Comparison of ENCODE assay signal across 1 cellular context in the genomic region with DNA sequence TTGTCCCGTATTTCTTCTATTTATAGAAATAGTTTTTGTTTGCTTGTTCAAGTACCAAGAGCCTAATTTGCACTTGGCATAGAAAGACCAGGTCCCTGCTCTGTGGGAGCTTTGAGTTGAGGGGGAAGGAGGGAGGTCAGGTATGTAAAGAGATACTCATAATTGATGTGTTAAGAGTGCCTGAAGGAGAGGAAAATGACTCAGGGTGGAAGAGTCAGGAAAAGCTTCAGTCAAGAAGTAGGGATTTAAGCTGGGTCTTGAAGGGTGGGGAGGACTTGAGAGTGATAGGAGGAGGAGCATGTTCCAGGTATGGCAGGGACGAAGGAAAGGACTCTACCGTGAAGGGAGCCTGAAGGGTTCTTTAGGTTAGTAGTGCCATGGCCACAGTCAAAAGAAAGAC.
TF ChIP-seq lines count a peak whose summit lies in the region.

No MANE protein-coding gene starts in this region.

TF ChIP-seq in WTC11, 78 proteins besides CTCF, POLR2A, EP300 and RAD21 (continued from another document):
- no peak for TF ChIP-seq ARID4B (CRISPR knock-in tag; IDR thresholded peaks at IDR 0.05; ENCODE audit: borderline replicate concordance)
- no peak for TF ChIP-seq E2F5 (CRISPR knock-in tag; IDR thresholded peaks at IDR 0.05)
- TF ChIP-seq NFATC4 (CRISPR knock-in tag; IDR thresholded peaks at IDR 0.05) = no peak
- no peak for TF ChIP-seq MYBL2 (CRISPR knock-in tag; IDR thresholded peaks at IDR 0.05)
- TF ChIP-seq OVOL2 (CRISPR knock-in tag; IDR thresholded peaks at IDR 0.05; ENCODE audit: borderline replicate concordance) = no peak
- no peak for TF ChIP-seq ZBTB21 (CRISPR knock-in tag; IDR thresholded peaks at IDR 0.05; ENCODE audit: borderline replicate concordance)
- TF ChIP-seq ESRRA (CRISPR knock-in tag; IDR thresholded peaks at IDR 0.05; ENCODE audit: borderline replicate concordance) = no peak
- no peak for TF ChIP-seq ZMAT4 (CRISPR knock-in tag; IDR thresholded peaks at IDR 0.05)
- TF ChIP-seq ZNF263 (CRISPR knock-in tag; IDR thresholded peaks at IDR 0.05; ENCODE audit: low read depth) = no peak
- TF ChIP-seq NFE2L1 (CRISPR knock-in tag; IDR thresholded peaks at IDR 0.05) = no peak
- TF ChIP-seq, protein P1, sequence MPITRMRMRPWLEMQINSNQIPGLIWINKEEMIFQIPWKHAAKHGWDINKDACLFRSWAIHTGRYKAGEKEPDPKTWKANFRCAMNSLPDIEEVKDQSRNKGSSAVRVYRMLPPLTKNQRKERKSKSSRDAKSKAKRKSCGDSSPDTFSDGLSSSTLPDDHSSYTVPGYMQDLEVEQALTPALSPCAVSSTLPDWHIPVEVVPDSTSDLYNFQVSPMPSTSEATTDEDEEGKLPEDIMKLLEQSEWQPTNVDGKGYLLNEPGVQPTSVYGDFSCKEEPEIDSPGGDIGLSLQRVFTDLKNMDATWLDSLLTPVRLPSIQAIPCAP (CRISPR knock-in tag; IDR thresholded peaks at IDR 0.05) = no peak
- no peak for TF ChIP-seq ZSCAN18 (CRISPR knock-in tag; IDR thresholded peaks at IDR 0.05)
- TF ChIP-seq ATF1 (CRISPR knock-in tag; IDR thresholded peaks at IDR 0.05) = no peak
